In genomic region chr17:43671075-43671692, GRCh38 we compare ENCODE assay signal across 1 cellular context.
TF ChIP-seq lines count a peak whose summit lies in the region.

No MANE protein-coding gene starts in this region.

TF ChIP-seq in SK-N-SH treated with all-trans-retinoic acid at 6 μM for 48 hours, 23 proteins besides CTCF, POLR2A, EP300 and RAD21 (continued from another document):
- TF ChIP-seq POU6F1 (CRISPR knock-in tag; IDR thresholded peaks at IDR 0.05; ENCODE audit: borderline replicate concordance, low read depth) (no peak), ZNF565 (CRISPR knock-in tag; conservative IDR thresholded peaks at IDR 0.05; ENCODE audit: low read depth) (no peak), ZC3H10 (CRISPR knock-in tag; IDR thresholded peaks at IDR 0.05) (no peak), SNAI2 (CRISPR knock-in tag; IDR thresholded peaks at IDR 0.05) (no peak)
TF ChIP-seq in SK-N-SH treated with all-trans-retinoic acid at 6 μM for 48 hours: peak in this region for 0.
